17 cellular contexts compared by ENCODE assay signal in genomic region chr2:112061840-112062239, GRCh38. TPM values are rescaled to one million over a fixed set of nuclear protein-coding genes. Genes with fewer than 3 reads are reported as not detected.
A peak's percentile ranks its signal among the peaks of the same experiment; 100 is the strongest.
DNase-seq lines count a peak whose midpoint lies in the region; ATAC-seq lines count a peak whose summit lies in the region.
"Had no signal": no experiment of that assay in that cellular context is flagged by ENCODE, and none has a peak within 500 bp of the region (broad histone marks: within the 10 kb centered on the region; RNA-seq: fewer than 3 reads in every experiment).

No MANE protein-coding gene starts in this region.

- H3K4me1 Mint-ChIP-seq in activated CD4-positive, alpha-beta T cell treated with anti-CD3 and anti-CD28 coated beads for 36 hours, result peaks cover 59% of the 10 kb centered on the region
- H3K4me1 Mint-ChIP-seq in activated naive CD4-positive, alpha-beta T cell treated with anti-CD3 and anti-CD28 coated beads for 36 hours (ENCODE audit: low read depth), result peaks cover 62% of the 10 kb centered on the region
- peaks cover 41% of the 10 kb centered on the region for H3K4me1 Mint-ChIP-seq in central memory CD8-positive, alpha-beta T cell

- peak; percentile 45 for DNase-seq in activated CD4-positive, alpha-beta T cell treated with anti-CD3 and anti-CD28 coated beads for 36 hours
- no peak for DNase-seq in activated CD4-positive, alpha-beta T cell treated with anti-CD3 and anti-CD28 coated beads for 4 hours
- DNase-seq in activated naive CD4-positive, alpha-beta T cell treated with anti-CD3 and anti-CD28 coated beads for 36 hours, result peak; percentile 35
- DNase-seq in activated naive CD4-positive, alpha-beta T cell treated with Interleukin-2 at 50 U/mL for 16 hours, result no peak
- no peak for DNase-seq in central memory CD8-positive, alpha-beta T cell (ENCODE audit: low spot score in 2 of 2)
- DNase-seq in stimulated activated naive CD8-positive, alpha-beta T cell treated with anti-CD3 and anti-CD28 coated beads, Interleukin-15, Interleukin-2, amounts not matched to agents 100 U/mL and 50 U/mL, for 24 hours, result no peak
- no peak for DNase-seq in amniotic stem cell (lab: John Stamatoyannopoulos, UW)
- DNase-seq: 8988T; BE2C; CD4-positive, alpha-beta T cell; EL; GM23248; NCI-H1105 treated with DMSO at 0.1 percent for 48 hours; NCI-H1694 treated with DMSO at 0.1 percent for 48 hours; NCI-H69 had no signal

- H3K9me3 Mint-ChIP-seq in activated CD4-positive, alpha-beta T cell treated with anti-CD3 and anti-CD28 coated beads for 36 hours (ENCODE audit: low read depth), result peaks cover 7% of the 10 kb centered on the region
- peaks cover 11% of the 10 kb centered on the region for H3K9me3 Mint-ChIP-seq in activated naive CD4-positive, alpha-beta T cell treated with anti-CD3 and anti-CD28 coated beads for 36 hours
- no peaks in the 10 kb centered on the region for H3K9me3 Mint-ChIP-seq in central memory CD8-positive, alpha-beta T cell
- H3K9me3 Mint-ChIP-seq: CD4-positive, alpha-beta T cell had no signal

- intact Hi-C loops in activated CD4-positive, alpha-beta T cell treated with anti-CD3 and anti-CD28 coated beads for 36 hours (cut with DNase I, micrococcal nuclease), result no loop called here
- intact Hi-C loops in activated naive CD4-positive, alpha-beta T cell treated with anti-CD3 and anti-CD28 coated beads for 36 hours (cut with micrococcal nuclease), result no loop called here

- CTCF ChIA-PET in activated CD4-positive, alpha-beta T cell treated with anti-CD3 and anti-CD28 coated beads for 36 hours (lab: Charles Lee), result interaction anchor here (2.1 kb wide), 1 partner anchor 12 kb away, joined by 5 read pairs; no protein-coding TSS in a partner anchor
- CTCF ChIA-PET in activated naive CD4-positive, alpha-beta T cell treated with anti-CD3 and anti-CD28 coated beads for 36 hours (lab: Charles Lee), result interaction anchor here (0.8 kb wide), 1 partner anchor 118 kb away, joined by 3 read pairs; no protein-coding TSS in a partner anchor

- peak overlapping the region; percentile 83 for H3K27ac Mint-ChIP-seq in activated CD4-positive, alpha-beta T cell treated with anti-CD3 and anti-CD28 coated beads for 36 hours
- peak overlapping the region; percentile 6 for H3K27ac Mint-ChIP-seq in activated naive CD4-positive, alpha-beta T cell treated with anti-CD3 and anti-CD28 coated beads for 36 hours
- H3K27ac Mint-ChIP-seq in central memory CD8-positive, alpha-beta T cell (ENCODE audit: low read depth), result peak overlapping the region; percentile 8
- H3K27ac Mint-ChIP-seq: CD4-positive, alpha-beta T cell had no signal

- POLR2A ChIA-PET in activated CD4-positive, alpha-beta T cell treated with anti-CD3 and anti-CD28 coated beads for 36 hours (lab: Charles Lee), result no interaction called here

- H3K36me3 Mint-ChIP-seq in activated CD4-positive, alpha-beta T cell treated with anti-CD3 and anti-CD28 coated beads for 36 hours (ENCODE audit: low read depth), result peaks cover 60% of the 10 kb centered on the region
- peaks cover 54% of the 10 kb centered on the region for H3K36me3 Mint-ChIP-seq in activated naive CD4-positive, alpha-beta T cell treated with anti-CD3 and anti-CD28 coated beads for 36 hours (ENCODE audit: low read depth)
- peaks cover 17% of the 10 kb centered on the region for H3K36me3 Mint-ChIP-seq in central memory CD8-positive, alpha-beta T cell (ENCODE audit: insufficient read depth)

- H3K27me3 Mint-ChIP-seq in activated CD4-positive, alpha-beta T cell treated with anti-CD3 and anti-CD28 coated beads for 36 hours, result no peaks in the 10 kb centered on the region
- no peaks in the 10 kb centered on the region for H3K27me3 Mint-ChIP-seq in activated naive CD4-positive, alpha-beta T cell treated with anti-CD3 and anti-CD28 coated beads for 36 hours (ENCODE audit: low read depth)
- no peaks in the 10 kb centered on the region for H3K27me3 Mint-ChIP-seq in central memory CD8-positive, alpha-beta T cell
- H3K27me3 Mint-ChIP-seq: CD4-positive, alpha-beta T cell had no signal

- H3K4me3 Mint-ChIP-seq in activated CD4-positive, alpha-beta T cell treated with anti-CD3 and anti-CD28 coated beads for 36 hours, result no peak overlapping the region
- no peak overlapping the region for H3K4me3 Mint-ChIP-seq in activated naive CD4-positive, alpha-beta T cell treated with anti-CD3 and anti-CD28 coated beads for 36 hours
- no peak overlapping the region for H3K4me3 Mint-ChIP-seq in central memory CD8-positive, alpha-beta T cell
- H3K4me3 Mint-ChIP-seq: CD4-positive, alpha-beta T cell had no signal

- ATAC-seq in activated CD4-positive, alpha-beta T cell treated with anti-CD3 and anti-CD28 coated beads for 36 hours, result peak; percentile 60
- ATAC-seq in central memory CD8-positive, alpha-beta T cell (replicated peaks; ENCODE audit: extremely low read depth, poor library complexity, severe bottlenecking), result no peak
- peak; percentile 10 for ATAC-seq in stimulated activated naive CD8-positive, alpha-beta T cell treated with anti-CD3 and anti-CD28 coated beads, Interleukin-15, Interleukin-2, amounts not matched to agents 100 U/mL and 50 U/mL, for 24 hours
- no peak for ATAC-seq in HG02870 (IDR thresholded peaks at IDR 0.05; ENCODE audit: unreplicated experiment)
- ATAC-seq: HCT116 had no signal

RNA-seq across cellular contexts. Expression of gene TMEM87B, which starts 6.8 kb away (rescaled TPM):
- total RNA-seq in activated CD4-positive, alpha-beta T cell treated with anti-CD3 and anti-CD28 coated beads for 36 hours, result 10 to 100 TPM; 14.5 to 17.6 TPM
- total RNA-seq in activated naive CD4-positive, alpha-beta T cell treated with anti-CD3 and anti-CD28 coated beads for 36 hours, result 10 to 100 TPM; 10.5 to 12.0 TPM

Comparison
In these comparisons a context has a peak if more than half of its experiments do, and no peak if none do; other contexts are left out.
1. DNase-seq: peak in activated CD4-positive, alpha-beta T cell treated with anti-CD3 and anti-CD28 coated beads for 36 hours (single experiment) and activated naive CD4-positive, alpha-beta T cell treated with anti-CD3 and anti-CD28 coated beads for 36 hours (single experiment); none in activated CD4-positive, alpha-beta T cell treated with anti-CD3 and anti-CD28 coated beads for 4 hours (0 of 2), activated naive CD4-positive, alpha-beta T cell treated with Interleukin-2 at 50 U/mL for 16 hours (single experiment), central memory CD8-positive, alpha-beta T cell (0 of 2), stimulated activated naive CD8-positive, alpha-beta T cell treated with anti-CD3 and anti-CD28 coated beads, Interleukin-15, Interleukin-2, amounts not matched to agents 100 U/mL and 50 U/mL, for 24 hours (single experiment) and amniotic stem cell (single experiment).
2. ATAC-seq: peak in activated CD4-positive, alpha-beta T cell treated with anti-CD3 and anti-CD28 coated beads for 36 hours (single experiment) and stimulated activated naive CD8-positive, alpha-beta T cell treated with anti-CD3 and anti-CD28 coated beads, Interleukin-15, Interleukin-2, amounts not matched to agents 100 U/mL and 50 U/mL, for 24 hours (single experiment); none in central memory CD8-positive, alpha-beta T cell (single experiment) and HG02870 (single experiment).
3. H3K27ac Mint-ChIP-seq: peak in every context shown above with its lines; median percentile 83 in activated CD4-positive, alpha-beta T cell treated with anti-CD3 and anti-CD28 coated beads for 36 hours; 8 in central memory CD8-positive, alpha-beta T cell; 6 in activated naive CD4-positive, alpha-beta T cell treated with anti-CD3 and anti-CD28 coated beads for 36 hours.